ENCODE assay signal across 1 cellular context in genomic region chr5:175880797-175881312, GRCh38.
TF ChIP-seq lines count a peak whose summit lies in the region.

No MANE protein-coding gene starts in this region.

TF ChIP-seq in HepG2, 621 proteins besides CTCF, POLR2A, EP300 and RAD21 (continued from another document):
- TF ChIP-seq, protein P1, sequence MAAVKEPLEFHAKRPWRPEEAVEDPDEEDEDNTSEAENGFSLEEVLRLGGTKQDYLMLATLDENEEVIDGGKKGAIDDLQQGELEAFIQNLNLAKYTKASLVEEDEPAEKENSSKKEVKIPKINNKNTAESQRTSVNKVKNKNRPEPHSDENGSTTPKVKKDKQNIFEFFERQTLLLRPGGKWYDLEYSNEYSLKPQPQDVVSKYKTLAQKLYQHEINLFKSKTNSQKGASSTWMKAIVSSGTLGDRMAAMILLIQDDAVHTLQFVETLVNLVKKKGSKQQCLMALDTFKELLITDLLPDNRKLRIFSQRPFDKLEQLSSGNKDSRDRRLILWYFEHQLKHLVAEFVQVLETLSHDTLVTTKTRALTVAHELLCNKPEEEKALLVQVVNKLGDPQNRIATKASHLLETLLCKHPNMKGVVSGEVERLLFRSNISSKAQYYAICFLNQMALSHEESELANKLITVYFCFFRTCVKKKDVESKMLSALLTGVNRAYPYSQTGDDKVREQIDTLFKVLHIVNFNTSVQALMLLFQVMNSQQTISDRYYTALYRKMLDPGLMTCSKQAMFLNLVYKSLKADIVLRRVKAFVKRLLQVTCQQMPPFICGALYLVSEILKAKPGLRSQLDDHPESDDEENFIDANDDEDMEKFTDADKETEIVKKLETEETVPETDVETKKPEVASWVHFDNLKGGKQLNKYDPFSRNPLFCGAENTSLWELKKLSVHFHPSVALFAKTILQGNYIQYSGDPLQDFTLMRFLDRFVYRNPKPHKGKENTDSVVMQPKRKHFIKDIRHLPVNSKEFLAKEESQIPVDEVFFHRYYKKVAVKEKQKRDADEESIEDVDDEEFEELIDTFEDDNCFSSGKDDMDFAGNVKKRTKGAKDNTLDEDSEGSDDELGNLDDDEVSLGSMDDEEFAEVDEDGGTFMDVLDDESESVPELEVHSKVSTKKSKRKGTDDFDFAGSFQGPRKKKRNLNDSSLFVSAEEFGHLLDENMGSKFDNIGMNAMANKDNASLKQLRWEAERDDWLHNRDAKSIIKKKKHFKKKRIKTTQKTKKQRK (IDR thresholded peaks at IDR 0.05; ENCODE audit: low read length): no peak
- no peak for TF ChIP-seq KLF13 (CRISPR knock-in tag; IDR thresholded peaks at IDR 0.05)
